Comparison of ENCODE assay signal across 24 cellular contexts in the genomic region with DNA sequence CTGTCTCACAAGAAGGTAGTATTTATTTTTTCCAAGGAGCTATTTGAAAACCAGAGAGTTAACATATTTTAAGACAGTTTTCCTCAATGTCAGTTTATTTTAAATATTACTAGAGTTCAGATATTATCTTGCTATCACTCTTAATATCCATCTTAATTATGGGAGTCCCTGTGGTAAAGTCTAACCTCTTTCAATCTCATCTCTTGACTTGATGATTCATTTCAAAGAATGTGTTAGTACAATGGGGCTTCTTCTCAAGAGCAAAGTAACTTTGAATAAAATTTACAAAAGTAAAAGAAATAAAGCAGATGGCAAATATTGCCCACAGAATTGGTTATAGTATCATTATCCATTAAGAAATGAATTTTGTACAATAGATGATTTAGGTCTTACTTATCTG.
"Had no signal": no experiment of that assay in that cellular context is flagged by ENCODE, and none has a peak within 500 bp of the region (broad histone marks: within the 10 kb centered on the region; RNA-seq: fewer than 3 reads in every experiment).

No MANE protein-coding gene starts in this region.

- H3K36me3 ChIP-seq: colonic mucosa, esophagus muscularis mucosa, esophagus squamous epithelium, gastrocnemius medialis, gastroesophageal sphincter, heart left ventricle, heart right ventricle had no signal

- DNase-seq: colonic mucosa; cortex of kidney; dermis blood vessel endothelial cell; dorsolateral prefrontal cortex; effector CD4-positive, alpha-beta T cell; effector CD8-positive, alpha-beta T cell; effector memory CD4-positive, alpha-beta T cell; effector memory CD8-positive, alpha-beta T cell; endodermal cell; erythroblast; esophagus squamous epithelium; foreskin fibroblast; foreskin keratinocyte; foreskin melanocyte; gastrocnemius medialis; glutamatergic neuron; head of caudate nucleus; heart left ventricle; heart right ventricle had no signal

- H3K9me3 ChIP-seq: colonic mucosa, esophagus squamous epithelium, gastrocnemius medialis, gastroesophageal sphincter had no signal

- H3K4me1 ChIP-seq: colonic mucosa, esophagus squamous epithelium, foreskin keratinocyte, gastrocnemius medialis, heart left ventricle, heart right ventricle had no signal

- H3K4me3 ChIP-seq: colonic mucosa, coronary artery, dorsolateral prefrontal cortex, esophagus muscularis mucosa, esophagus squamous epithelium, gastrocnemius medialis, gastroesophageal sphincter, heart left ventricle, heart right ventricle had no signal

- H3K27ac ChIP-seq: colonic mucosa, coronary artery, dorsolateral prefrontal cortex, epithelial cell of prostate, esophagus muscularis mucosa, esophagus squamous epithelium, foreskin keratinocyte, gastrocnemius medialis, gastroesophageal sphincter, heart left ventricle, heart right ventricle had no signal

- H3K27me3 ChIP-seq: colonic mucosa, dorsolateral prefrontal cortex, esophagus muscularis mucosa, esophagus squamous epithelium, foreskin keratinocyte, gastrocnemius medialis, gastroesophageal sphincter, heart left ventricle, heart right ventricle had no signal

- ATAC-seq: effector memory CD8-positive, alpha-beta T cell; esophagus mucosa; foreskin keratinocyte; gastrocnemius medialis; gastroesophageal sphincter; heart left ventricle; heart right ventricle had no signal
